Comparison of ENCODE assay signal across 12 cellular contexts in the genomic region with DNA sequence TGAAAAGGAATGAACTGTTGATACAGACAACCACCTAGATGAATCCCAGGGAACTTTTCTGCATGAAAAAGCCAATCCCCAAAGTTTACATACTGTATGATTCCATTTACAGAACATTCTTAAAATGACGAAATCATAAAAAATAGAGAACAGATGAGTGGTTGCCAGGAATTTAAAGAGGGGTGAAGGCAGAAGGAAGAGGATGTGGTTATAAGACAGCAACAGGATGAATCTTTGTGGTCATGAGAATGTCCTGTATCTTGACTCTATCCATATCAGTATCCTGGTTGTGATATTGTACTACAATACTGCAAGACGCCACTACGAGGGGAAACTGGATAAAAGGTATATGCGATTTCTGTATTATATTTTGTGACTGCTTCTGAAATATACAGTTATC.
DNase-seq lines count a peak whose midpoint lies in the region; ATAC-seq lines count a peak whose summit lies in the region.
"Had no signal": no experiment of that assay in that cellular context is flagged by ENCODE, and none has a peak within 500 bp of the region (broad histone marks: within the 10 kb centered on the region; RNA-seq: fewer than 3 reads in every experiment).

No MANE protein-coding gene starts in this region.

- H3K36me3 Mint-ChIP-seq in activated T-cell treated with anti-CD3 and anti-CD28 coated beads, Interleukin-2, amount 50 U/mL, for 24 hours (ENCODE audit: low read depth): peaks cover 86% of the 10 kb centered on the region

- no peaks in the 10 kb centered on the region for H3K9me3 Mint-ChIP-seq in activated T-cell treated with anti-CD3 and anti-CD28 coated beads, Interleukin-2, amount 50 U/mL, for 24 hours
- H3K9me3 Mint-ChIP-seq: memory B cell had no signal

- no peak for DNase-seq in activated T-cell treated with anti-CD3 and anti-CD28 coated beads, Interleukin-2, amount 50 U/mL, for 24 hours
- no peak for DNase-seq in activated T-cell treated with anti-CD3 and anti-CD28 coated beads, Interleukin-2, amount 50 U/mL, for 1 hour
- DNase-seq in NOMO-1 (lab: John Stamatoyannopoulos, UW; ENCODE audit: unreplicated experiment in 2 of 2): peak; percentile 38 to 51
- peak; percentile 16 for DNase-seq in amniotic stem cell (lab: John Stamatoyannopoulos, UW)
- peak; percentile 4 for DNase-seq in renal cortical epithelial cell (ENCODE audit: low read depth)
- DNase-seq in DMS53 (lab: John Stamatoyannopoulos, UW): no peak
- DNase-seq in activated CD4-positive, CD25-positive, alpha-beta regulatory T cell (lab: John Stamatoyannopoulos, UW): no peak
- DNase-seq: GOT3, heart right ventricle, NCI-H510A treated with DMSO at 0.1 percent for 48 hours had no signal

- H3K4me3 Mint-ChIP-seq in activated T-cell treated with anti-CD3 and anti-CD28 coated beads, Interleukin-2, amount 50 U/mL, for 24 hours: no peak overlapping the region
- H3K4me3 Mint-ChIP-seq: memory B cell had no signal

- ATAC-seq in GM18868 (IDR thresholded peaks at IDR 0.05; ENCODE audit: unreplicated experiment): no peak
- ATAC-seq: heart right ventricle had no signal

- no peaks in the 10 kb centered on the region for H3K27me3 Mint-ChIP-seq in activated T-cell treated with anti-CD3 and anti-CD28 coated beads, Interleukin-2, amount 50 U/mL, for 24 hours
- H3K27me3 Mint-ChIP-seq: memory B cell had no signal

- peaks cover 51% of the 10 kb centered on the region for H3K4me1 Mint-ChIP-seq in activated T-cell treated with anti-CD3 and anti-CD28 coated beads, Interleukin-2, amount 50 U/mL, for 24 hours (ENCODE audit: low read depth)
- H3K4me1 Mint-ChIP-seq: memory B cell had no signal

- peak overlapping the region; percentile 27 for H3K27ac Mint-ChIP-seq in activated T-cell treated with anti-CD3 and anti-CD28 coated beads, Interleukin-2, amount 50 U/mL, for 24 hours
- H3K27ac Mint-ChIP-seq: memory B cell had no signal

Comparison
In these comparisons a context has a peak if more than half of its experiments do, and no peak if none do; other contexts are left out.
1. DNase-seq: peak in NOMO-1 (2 of 2), amniotic stem cell (single experiment) and renal cortical epithelial cell (single experiment); none in activated T-cell treated with anti-CD3 and anti-CD28 coated beads, Interleukin-2, amount 50 U/mL, for 24 hours (single experiment), activated T-cell treated with anti-CD3 and anti-CD28 coated beads, Interleukin-2, amount 50 U/mL, for 1 hour (single experiment), DMS53 (single experiment) and activated CD4-positive, CD25-positive, alpha-beta regulatory T cell (0 of 4).